Comparison of ENCODE assay signal across 8 cellular contexts in genomic region chr15:90839187-90840071, GRCh38. TPM values are rescaled to one million over a fixed set of nuclear protein-coding genes. Genes with fewer than 3 reads are reported as not detected.
A peak's percentile ranks its signal among the peaks of the same experiment; 100 is the strongest.
DNase-seq lines count a peak whose midpoint lies in the region; ATAC-seq, FAIRE-seq and TF ChIP-seq lines count a peak whose summit lies in the region.

No MANE protein-coding gene starts in this region.

- peak; percentile 77 for DNase-seq in GM12892 (ENCODE audit: insufficient read length)
- DNase-seq in HuH-7.5 (ENCODE audit: low spot score): peak; percentile 11
- DNase-seq in activated T-cell treated with anti-CD3 and anti-CD28 coated beads, Interleukin-2, amount 50 U/mL, for 48 hours: peak; percentile 74 to 75
- DNase-seq in immature natural killer cell: no peak
- no peak for DNase-seq in hepatic stellate cell (ENCODE audit: low spot score)
- DNase-seq in NK-92 treated with Interleukin-12 subunit alpha and Interleukin-12 subunit beta, amount 100 ng/mL, for 24 hours (lab: John Stamatoyannopoulos, UW): no peak

- H3K27ac Mint-ChIP-seq in immature natural killer cell: peak overlapping the region in 5 of 6 donors; percentile 62 to 99 (median 97)

- no peaks in the 10 kb centered on the region for H3K9me3 Mint-ChIP-seq in immature natural killer cell

- peak overlapping the region; percentile 25 for H3K27ac ChIP-seq in temporal lobe (ENCODE audit: low read depth, low read length)

- ATAC-seq in GM21423 (IDR thresholded peaks at IDR 0.05; ENCODE audit: unreplicated experiment): peak; percentile 84

- peak; percentile 88 for FAIRE-seq in GM12892 (lab: Jason Lieb, UNC)

- peaks cover 3 to 8% (median 4%) of the 10 kb centered on the region in 3 donors for H3K27me3 Mint-ChIP-seq in immature natural killer cell (ENCODE audit: low read depth in 3 of 3)

- TF ChIP-seq POLR2A in GM12892 (IDR thresholded peaks at IDR 0.05; ENCODE audit: low read depth, low read length): peak; percentile 59; the same call in 1 of the 2 replicates

- H3K36me3 Mint-ChIP-seq in immature natural killer cell: no peaks in the 10 kb centered on the region

- peak overlapping the region in 2 of 5 donors; percentile 33 to 43 for H3K4me3 Mint-ChIP-seq in immature natural killer cell

- H3K4me1 Mint-ChIP-seq in immature natural killer cell: peaks cover 26 to 33% of the 10 kb centered on the region in 2 donors

RNA-seq across cellular contexts. Expression of gene FURIN, which starts 29.0 kb away (rescaled TPM):
- polyA plus RNA-seq in GM12892 (2012; ENCODE audit: missing spikeins): 12.6 TPM
- 10 to 100 TPM; 18.2 to 22.8 (median 20.8) TPM for polyA plus RNA-seq in immature natural killer cell
- 14.8 TPM for total RNA-seq in temporal lobe

RNA-seq across cellular contexts. Expression of gene FES, which starts 44.9 kb away (rescaled TPM):
- 1.3 TPM for polyA plus RNA-seq in GM12892 (2012; ENCODE audit: missing spikeins)
- 10 to 100 TPM; 28.6 to 73.2 (median 53.5) TPM for polyA plus RNA-seq in immature natural killer cell
- 3.7 TPM for total RNA-seq in temporal lobe

Comparison
In these comparisons a context has a peak if more than half of its experiments do, and no peak if none do; other contexts are left out.
1. DNase-seq: peak in GM12892 (single experiment), HuH-7.5 (single experiment) and activated T-cell treated with anti-CD3 and anti-CD28 coated beads, Interleukin-2, amount 50 U/mL, for 48 hours (2 of 2); none in immature natural killer cell (0 of 3), hepatic stellate cell (single experiment) and NK-92 treated with Interleukin-12 subunit alpha and Interleukin-12 subunit beta, amount 100 ng/mL, for 24 hours (single experiment).